ENCODE assay signal across 1 cellular context in genomic region chr2:237941239-237941638, GRCh38.
TF ChIP-seq lines count a peak whose summit lies in the region.

No MANE protein-coding gene starts in this region.

TF ChIP-seq in HepG2, 621 proteins besides CTCF, POLR2A, EP300 and RAD21 (continued from another document):
- TF ChIP-seq, protein P1, sequence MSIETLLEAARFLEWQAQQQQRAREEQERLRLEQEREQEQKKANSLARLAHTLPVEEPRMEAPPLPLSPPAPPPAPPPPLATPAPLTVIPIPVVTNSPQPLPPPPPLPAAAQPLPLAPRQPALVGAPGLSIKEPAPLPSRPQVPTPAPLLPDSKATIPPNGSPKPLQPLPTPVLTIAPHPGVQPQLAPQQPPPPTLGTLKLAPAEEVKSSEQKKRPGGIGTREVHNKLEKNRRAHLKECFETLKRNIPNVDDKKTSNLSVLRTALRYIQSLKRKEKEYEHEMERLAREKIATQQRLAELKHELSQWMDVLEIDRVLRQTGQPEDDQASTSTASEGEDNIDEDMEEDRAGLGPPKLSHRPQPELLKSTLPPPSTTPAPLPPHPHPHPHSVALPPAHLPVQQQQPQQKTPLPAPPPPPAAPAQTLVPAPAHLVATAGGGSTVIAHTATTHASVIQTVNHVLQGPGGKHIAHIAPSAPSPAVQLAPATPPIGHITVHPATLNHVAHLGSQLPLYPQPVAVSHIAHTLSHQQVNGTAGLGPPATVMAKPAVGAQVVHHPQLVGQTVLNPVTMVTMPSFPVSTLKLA (IDR thresholded peaks at IDR 0.05) = peak; percentile 78
- TF ChIP-seq, protein P2, sequence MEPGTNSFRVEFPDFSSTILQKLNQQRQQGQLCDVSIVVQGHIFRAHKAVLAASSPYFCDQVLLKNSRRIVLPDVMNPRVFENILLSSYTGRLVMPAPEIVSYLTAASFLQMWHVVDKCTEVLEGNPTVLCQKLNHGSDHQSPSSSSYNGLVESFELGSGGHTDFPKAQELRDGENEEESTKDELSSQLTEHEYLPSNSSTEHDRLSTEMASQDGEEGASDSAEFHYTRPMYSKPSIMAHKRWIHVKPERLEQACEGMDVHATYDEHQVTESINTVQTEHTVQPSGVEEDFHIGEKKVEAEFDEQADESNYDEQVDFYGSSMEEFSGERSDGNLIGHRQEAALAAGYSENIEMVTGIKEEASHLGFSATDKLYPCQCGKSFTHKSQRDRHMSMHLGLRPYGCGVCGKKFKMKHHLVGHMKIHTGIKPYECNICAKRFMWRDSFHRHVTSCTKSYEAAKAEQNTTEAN (CRISPR knock-in tag; conservative IDR thresholded peaks at IDR 0.05) = no peak
